In the genomic region with DNA sequence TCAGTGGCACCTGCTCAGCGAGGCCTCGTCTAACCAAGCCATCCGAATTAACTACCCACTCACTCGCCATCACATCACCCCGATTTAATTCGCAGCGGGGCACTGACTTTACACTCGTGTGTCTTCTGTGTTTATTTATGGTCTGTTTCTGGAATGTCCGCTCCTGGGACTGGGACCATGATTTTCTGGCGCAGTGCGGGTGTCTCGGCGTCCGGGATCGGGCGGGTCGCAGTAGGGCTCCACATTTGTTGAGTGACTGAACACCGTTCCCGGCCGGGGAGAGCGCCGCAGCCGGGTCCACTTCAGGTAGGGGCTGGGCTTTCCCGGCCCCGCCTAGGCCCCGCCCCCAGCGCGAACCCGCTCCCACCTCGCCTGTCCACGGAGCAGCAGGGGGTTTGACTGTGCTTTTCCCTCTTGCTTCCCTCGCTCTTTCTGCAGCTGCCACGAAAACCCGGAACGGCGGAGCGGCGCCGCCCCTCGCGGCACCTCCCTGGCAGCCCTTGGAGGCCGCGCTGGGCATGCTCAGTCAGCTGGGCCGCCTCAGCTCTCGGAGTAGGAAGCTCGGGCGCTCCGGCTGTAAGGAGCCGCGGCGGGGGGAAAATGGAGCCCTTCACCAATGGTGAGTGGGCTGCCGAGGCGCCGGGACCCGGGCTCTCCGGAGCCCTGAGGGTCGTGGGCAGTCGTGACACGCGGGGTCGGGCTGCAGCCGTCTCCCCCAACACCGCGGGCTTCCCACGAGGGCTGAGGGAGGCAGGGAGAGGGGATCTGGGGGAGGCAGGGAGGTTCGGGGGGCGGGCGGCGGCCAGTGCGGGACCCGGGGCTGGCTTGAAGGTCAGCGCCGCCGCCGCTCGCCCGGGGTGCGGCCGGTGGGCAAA, we compare ENCODE assay signal across 8 cellular contexts. TPM values are rescaled to one million over a fixed set of nuclear protein-coding genes. Genes with fewer than 3 reads are reported as not detected.
DNase-seq lines count a peak whose midpoint lies in the region; ATAC-seq and TF ChIP-seq lines count a peak whose summit lies in the region.

A gene (plus strand): TSS at position 525 of the 875 bp plus-strand sequence. CDS start 76 bp downstream, at position 601.

- no peaks in the 10 kb centered on the region for H3K9me3 ChIP-seq in liver (ENCODE audit: control insufficient read depth in 4 of 4, low read length in 3 of 4)

- H3K9ac ChIP-seq in liver (ENCODE audit: low read depth in 1 of 2, low read length in 2 of 2): peak within 1 kb of the TSS; percentile 80 to 82

- DNase-seq in C1 segment of cervical spinal cord (lab: John Stamatoyannopoulos, UW) (peak; percentile 58 to 97 (median 94)), NCI-H774 (lab: John Stamatoyannopoulos, UW) (peak; percentile 97), dermis microvascular lymphatic vessel endothelial cell (ENCODE audit: low read depth in 2 of 2) (peak; percentile 93 to 99)
- DNase-seq in activated CD4-positive, alpha-beta T cell treated with anti-CD3 and anti-CD28 coated beads, Interleukin-2, amount 50 U/mL, for 48 hours: peak; percentile 95 to 96
- peak; percentile 95 for DNase-seq in stimulated activated CD4-positive, alpha-beta T cell treated with anti-CD3 and anti-CD28 coated beads, Interleukin-4, amount 100 ng/mL, for 24 hours

- H3K36me3 ChIP-seq in liver (ENCODE audit: control insufficient read depth in 4 of 4, insufficient read depth in 3 of 4, low read depth in 1 of 4, low read length in 3 of 4): no peaks in the 10 kb centered on the region

- WGBS in liver: under 1% methylated on average over 79 of the region's 79 CpGs

- ATAC-seq in GM19395 (IDR thresholded peaks at IDR 0.05; ENCODE audit: unreplicated experiment) (peak; percentile 52), HG03565 (IDR thresholded peaks at IDR 0.05; ENCODE audit: unreplicated experiment) (peak; percentile 31)

- no peak for TF ChIP-seq CTCF in liver (IDR thresholded peaks at IDR 0.05; ENCODE audit: low read depth, low read length, missing input control)

- peak within 1 kb of the TSS; percentile 91 to 96 for H3K27ac ChIP-seq in liver (ENCODE audit: low read depth in 1 of 2, low read length in 2 of 2)

- no peaks in the 10 kb centered on the region for H3K27me3 ChIP-seq in liver (ENCODE audit: control insufficient read depth in 4 of 4, insufficient read depth in 4 of 4, low read length in 3 of 4)

- H3K4me1 ChIP-seq in liver (ENCODE audit: control insufficient read depth in 4 of 4, insufficient read depth in 4 of 4, low read length in 3 of 4): peaks cover 0 to 30% (median 21%) of the 10 kb centered on the region in 4 donors

- TF ChIP-seq RAD21 in liver (IDR thresholded peaks at IDR 0.05): peak in 1 of 2 donors; percentile 52

- peak within 1 kb of the TSS; percentile 78 to 94 (median 88) for H3K4me3 ChIP-seq in liver (ENCODE audit: low read depth in 1 of 3, low read length in 3 of 3)

TF ChIP-seq in liver, 16 proteins besides CTCF, POLR2A, EP300 and RAD21:
- TF ChIP-seq HNF4A (conservative IDR thresholded peaks at IDR 0.05) (peak; percentile 66 to 71), SP1 (IDR thresholded peaks at IDR 0.05) (peak; percentile 89), FOXA2 (IDR thresholded peaks at IDR 0.05) (no peak), HNF4G (IDR thresholded peaks at IDR 0.05) (no peak), JUND (IDR thresholded peaks at IDR 0.05) (no peak), FOXA1 (IDR thresholded peaks at IDR 0.05) (peak; percentile 33), EGR1 (IDR thresholded peaks at IDR 0.05; ENCODE audit: low read depth in 2 of 2) (peak in 1 of 2 donors; percentile 31), NR2F2 (IDR thresholded peaks at IDR 0.05) (no peak), YY1 (IDR thresholded peaks at IDR 0.05) (peak; percentile 89), RXRA (IDR thresholded peaks at IDR 0.05) (peak; percentile 49 to 78), GABPA (IDR thresholded peaks at IDR 0.05 in 1 of 2, conservative IDR thresholded peaks at IDR 0.05 in 1 of 2) (peak in 1 of 2 donors; percentile 44), TAF1 (conservative IDR thresholded peaks at IDR 0.05) (peak; percentile 88)
- TF ChIP-seq, protein P1, sequence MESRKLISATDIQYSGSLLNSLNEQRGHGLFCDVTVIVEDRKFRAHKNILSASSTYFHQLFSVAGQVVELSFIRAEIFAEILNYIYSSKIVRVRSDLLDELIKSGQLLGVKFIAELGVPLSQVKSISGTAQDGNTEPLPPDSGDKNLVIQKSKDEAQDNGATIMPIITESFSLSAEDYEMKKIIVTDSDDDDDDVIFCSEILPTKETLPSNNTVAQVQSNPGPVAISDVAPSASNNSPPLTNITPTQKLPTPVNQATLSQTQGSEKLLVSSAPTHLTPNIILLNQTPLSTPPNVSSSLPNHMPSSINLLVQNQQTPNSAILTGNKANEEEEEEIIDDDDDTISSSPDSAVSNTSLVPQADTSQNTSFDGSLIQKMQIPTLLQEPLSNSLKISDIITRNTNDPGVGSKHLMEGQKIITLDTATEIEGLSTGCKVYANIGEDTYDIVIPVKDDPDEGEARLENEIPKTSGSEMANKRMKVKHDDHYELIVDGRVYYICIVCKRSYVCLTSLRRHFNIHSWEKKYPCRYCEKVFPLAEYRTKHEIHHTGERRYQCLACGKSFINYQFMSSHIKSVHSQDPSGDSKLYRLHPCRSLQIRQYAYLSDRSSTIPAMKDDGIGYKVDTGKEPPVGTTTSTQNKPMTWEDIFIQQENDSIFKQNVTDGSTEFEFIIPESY (IDR thresholded peaks at IDR 0.05): peak; percentile 45
- TF ChIP-seq, protein P2, sequence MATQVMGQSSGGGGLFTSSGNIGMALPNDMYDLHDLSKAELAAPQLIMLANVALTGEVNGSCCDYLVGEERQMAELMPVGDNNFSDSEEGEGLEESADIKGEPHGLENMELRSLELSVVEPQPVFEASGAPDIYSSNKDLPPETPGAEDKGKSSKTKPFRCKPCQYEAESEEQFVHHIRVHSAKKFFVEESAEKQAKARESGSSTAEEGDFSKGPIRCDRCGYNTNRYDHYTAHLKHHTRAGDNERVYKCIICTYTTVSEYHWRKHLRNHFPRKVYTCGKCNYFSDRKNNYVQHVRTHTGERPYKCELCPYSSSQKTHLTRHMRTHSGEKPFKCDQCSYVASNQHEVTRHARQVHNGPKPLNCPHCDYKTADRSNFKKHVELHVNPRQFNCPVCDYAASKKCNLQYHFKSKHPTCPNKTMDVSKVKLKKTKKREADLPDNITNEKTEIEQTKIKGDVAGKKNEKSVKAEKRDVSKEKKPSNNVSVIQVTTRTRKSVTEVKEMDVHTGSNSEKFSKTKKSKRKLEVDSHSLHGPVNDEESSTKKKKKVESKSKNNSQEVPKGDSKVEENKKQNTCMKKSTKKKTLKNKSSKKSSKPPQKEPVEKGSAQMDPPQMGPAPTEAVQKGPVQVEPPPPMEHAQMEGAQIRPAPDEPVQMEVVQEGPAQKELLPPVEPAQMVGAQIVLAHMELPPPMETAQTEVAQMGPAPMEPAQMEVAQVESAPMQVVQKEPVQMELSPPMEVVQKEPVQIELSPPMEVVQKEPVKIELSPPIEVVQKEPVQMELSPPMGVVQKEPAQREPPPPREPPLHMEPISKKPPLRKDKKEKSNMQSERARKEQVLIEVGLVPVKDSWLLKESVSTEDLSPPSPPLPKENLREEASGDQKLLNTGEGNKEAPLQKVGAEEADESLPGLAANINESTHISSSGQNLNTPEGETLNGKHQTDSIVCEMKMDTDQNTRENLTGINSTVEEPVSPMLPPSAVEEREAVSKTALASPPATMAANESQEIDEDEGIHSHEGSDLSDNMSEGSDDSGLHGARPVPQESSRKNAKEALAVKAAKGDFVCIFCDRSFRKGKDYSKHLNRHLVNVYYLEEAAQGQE (IDR thresholded peaks at IDR 0.05): peak; percentile 45
- TF ChIP-seq, protein P3, sequence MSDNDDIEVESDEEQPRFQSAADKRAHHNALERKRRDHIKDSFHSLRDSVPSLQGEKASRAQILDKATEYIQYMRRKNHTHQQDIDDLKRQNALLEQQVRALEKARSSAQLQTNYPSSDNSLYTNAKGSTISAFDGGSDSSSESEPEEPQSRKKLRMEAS (IDR thresholded peaks at IDR 0.05): peak; percentile 54
- TF ChIP-seq, protein P4, sequence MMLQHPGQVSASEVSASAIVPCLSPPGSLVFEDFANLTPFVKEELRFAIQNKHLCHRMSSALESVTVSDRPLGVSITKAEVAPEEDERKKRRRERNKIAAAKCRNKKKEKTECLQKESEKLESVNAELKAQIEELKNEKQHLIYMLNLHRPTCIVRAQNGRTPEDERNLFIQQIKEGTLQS (IDR thresholded peaks at IDR 0.05): peak; percentile 15

RNA-seq across cellular contexts. Expression of the gene that starts here (rescaled TPM):
- 27.5 and 30.3 TPM in 2 replicates for total RNA-seq in dermis microvascular lymphatic vessel endothelial cell
- 10 to 100 TPM; 15.8 to 19.7 TPM for total RNA-seq in liver
- polyA plus RNA-seq in liver: 1 to 10 TPM; 1.9 to 3.2 TPM

Comparison
In these comparisons a context has a peak if more than half of its experiments do, and no peak if none do; other contexts are left out.
1. Peak in every context shown above with its lines: DNase-seq, ATAC-seq, H3K4me3 ChIP-seq and H3K27ac ChIP-seq.